In genomic region chr22:35892192-35892591, GRCh38 we compare ENCODE assay signal across 10 cellular contexts.
DNase-seq lines count a peak whose midpoint lies in the region; ATAC-seq, FAIRE-seq and TF ChIP-seq lines count a peak whose summit lies in the region.
"Had no signal": no experiment of that assay in that cellular context is flagged by ENCODE, and none has a peak within 500 bp of the region (broad histone marks: within the 10 kb centered on the region; RNA-seq: fewer than 3 reads in every experiment).

No MANE protein-coding gene starts in this region.

- H3K9ac ChIP-seq in K562 (ENCODE audit: insufficient read depth in 1 of 2, low read depth in 2 of 2, low read length in 2 of 2), result no peak overlapping the region

- TF ChIP-seq EP300 in K562 (IDR thresholded peaks at IDR 0.05; ENCODE audit: low read length), result no peak

- no peak for TF ChIP-seq POLR2A in K562 (conservative IDR thresholded peaks at IDR 0.05)

- H3K27ac Mint-ChIP-seq in HFFc6, result peak overlapping the region; percentile 68
- H3K27ac Mint-ChIP-seq: activated naive CD8-positive, alpha-beta T cell treated with anti-CD3 and anti-CD28 coated beads for 36 hours had no signal

- in situ Hi-C loops in K562 (cut with MboI), result no loop called here

- peaks cover 81% of the 10 kb centered on the region for H3K4me1 Mint-ChIP-seq in HFFc6 (ENCODE audit: low read depth)
- H3K4me1 Mint-ChIP-seq: activated naive CD8-positive, alpha-beta T cell treated with anti-CD3 and anti-CD28 coated beads for 36 hours had no signal

- H3K4me1 ChIP-seq in K562 (replicated peaks in 1 of 2; ENCODE audit: control insufficient read depth in 2 of 2, insufficient read depth in 2 of 2, low read length in 2 of 2) (peaks cover 0 to 8% of the 10 kb centered on the region in 2 experiments; a peak in 3 of 5 replicates), right cardiac atrium (ENCODE audit: control insufficient read depth, insufficient read depth, low read length) (peaks cover 10% of the 10 kb centered on the region)

- H3K9me3 ChIP-seq in K562 (replicated peaks; ENCODE audit: control insufficient read depth, insufficient read depth, low read depth, low read length), result no peaks in the 10 kb centered on the region
- H3K9me3 ChIP-seq in right cardiac atrium (ENCODE audit: control insufficient read depth, low read length), result no peaks in the 10 kb centered on the region

- H2AFZ ChIP-seq in K562 (ENCODE audit: low read depth, low read length), result no peak overlapping the region

- ATAC-seq in K562 (no peak), right cardiac atrium (peak in 1 of 2 donors; percentile 43), GM18907 (IDR thresholded peaks at IDR 0.05; ENCODE audit: unreplicated experiment) (no peak)

- TF ChIP-seq CTCF in HFFc6 (IDR thresholded peaks at IDR 0.05) (no peak), K562 (IDR thresholded peaks at IDR 0.05 in 2 of 3, conservative IDR thresholded peaks at IDR 0.05 in 1 of 3; ENCODE audit: insufficient read depth in 2 of 3, low read depth in 1 of 3, low read length in 3 of 3) (no peak)

- peaks cover 5% of the 10 kb centered on the region; the same call in 1 of the 2 replicates for H3K36me3 Mint-ChIP-seq in HFFc6 (ENCODE audit: low read depth)
- H3K36me3 Mint-ChIP-seq: activated naive CD8-positive, alpha-beta T cell treated with anti-CD3 and anti-CD28 coated beads for 36 hours had no signal

- TF ChIP-seq RAD21 in K562 (CRISPR knock-in tag; conservative IDR thresholded peaks at IDR 0.05 in 1 of 2, IDR thresholded peaks at IDR 0.05 in 1 of 2), result no peak

- H3K27ac ChIP-seq in K562 (ENCODE audit: extremely low read depth, low read depth, low read length) (no peak overlapping the region), right cardiac atrium (ENCODE audit: low read length) (peak overlapping the region; percentile 30)

- no peaks in the 10 kb centered on the region for H3K9me1 ChIP-seq in K562 (ENCODE audit: control insufficient read depth, insufficient read depth, low read length)

- no peaks in the 10 kb centered on the region; the same call in 1 of the 2 replicates for H3K27me3 Mint-ChIP-seq in HFFc6 (ENCODE audit: insufficient read depth)

- peak overlapping the region; percentile 46 for H3K4me3 Mint-ChIP-seq in HFFc6
- H3K4me3 Mint-ChIP-seq: activated naive CD8-positive, alpha-beta T cell treated with anti-CD3 and anti-CD28 coated beads for 36 hours had no signal

- CTCF ChIA-PET in K562 (lab: Yijun Ruan, JAX; ENCODE audit: low intra/inter-chr PET ratio), result no interaction called here

- no peak overlapping the region for H3K4me3 ChIP-seq in K562
- H3K4me3 ChIP-seq in right cardiac atrium (ENCODE audit: low read length), result peak overlapping the region; percentile 68

- DNase-seq in HFFc6 (peak; percentile 49), K562 (ENCODE audit: extremely low read depth in 1 of 4, low spot score in 3 of 4) (peak in 1 of 4 experiments; percentile 14), right cardiac atrium (no peak), superior temporal gyrus (ENCODE audit: extremely low spot score) (peak; percentile 66), NCI-H2107 (lab: John Stamatoyannopoulos, UW) (no peak), NCI-H2029 treated with DMSO at 0.1 percent for 48 hours (lab: John Stamatoyannopoulos, UW) (no peak)
- DNase-seq: activated CD8-positive, alpha-beta memory T cell treated with anti-CD3 and anti-CD28 coated beads for 24 hours; activated naive CD8-positive, alpha-beta T cell treated with anti-CD3 and anti-CD28 coated beads for 36 hours; NCI-H510A had no signal

- H3K27me3 ChIP-seq in K562 (ENCODE audit: control insufficient read depth in 2 of 2, insufficient read depth in 2 of 2, low read length in 2 of 2), result no peaks in the 10 kb centered on the region
- no peaks in the 10 kb centered on the region for H3K27me3 ChIP-seq in right cardiac atrium (ENCODE audit: control insufficient read depth, insufficient read depth)

- BruUV-seq in K562 (replicated peaks; lab: Mats Ljungman, UMichigan), result no TSS peak

- intact Hi-C loops in K562 (cut with micrococcal nuclease), result no loop called here
- intact Hi-C loops in right cardiac atrium (cut with DNase I), result loop anchor here in 1 of 4 donors (2.0 kb wide), 1 partner anchor 23 kb away; no protein-coding TSS in a partner anchor

- H3K9me3 Mint-ChIP-seq in HFFc6, result no peaks in the 10 kb centered on the region
- H3K9me3 Mint-ChIP-seq: activated naive CD8-positive, alpha-beta T cell treated with anti-CD3 and anti-CD28 coated beads for 36 hours had no signal

- WGBS in K562 (ENCODE audit: insufficient coverage, low coverage, missing lambda C conversion rate), result 9% methylated on average over 3 of the region's 4 CpGs
- WGBS in right cardiac atrium, result 17% methylated on average over 4 of the region's 4 CpGs

- FAIRE-seq in K562 (lab: Jason Lieb, UNC), result no peak

- POLR2A ChIA-PET in K562 (lab: Yijun Ruan, JAX), result interaction anchor here (0.6 to 1.5 kb wide), 2 partner anchors 20 to 137 kb away, joined by 3 read pairs; no protein-coding TSS in a partner anchor

- H3K79me2 ChIP-seq in K562 (ENCODE audit: control insufficient read depth, insufficient read depth, low read length), result no peaks in the 10 kb centered on the region; the same call in 2 of the 3 replicates

- H3K36me3 ChIP-seq in K562 (ENCODE audit: control insufficient read depth, insufficient read depth, low read length), result no peaks in the 10 kb centered on the region

- H4K20me1 ChIP-seq in K562 (replicated peaks; ENCODE audit: control insufficient read depth, insufficient read depth, low read length), result 0 out of 2 replicates have a peak, but pooled peaks cover 4% of the 10 kb centered on the region

- no peak overlapping the region for H3K4me2 ChIP-seq in K562 (ENCODE audit: insufficient read depth, low read length)

TF ChIP-seq in K562, 482 proteins besides CTCF, POLR2A, EP300 and RAD21 (continues in another document):
- TF ChIP-seq POLR2G (IDR thresholded peaks at IDR 0.05; ENCODE audit: low read depth, low read length) (no peak), E2F6 (IDR thresholded peaks at IDR 0.05; ENCODE audit: borderline replicate concordance in 1 of 2, extremely low read depth in 1 of 2, insufficient read depth in 1 of 2, insufficient read length in 1 of 2, low read depth in 1 of 2, low read length in 1 of 2, poor library complexity in 1 of 2, severe bottlenecking in 1 of 2) (no peak), ZNF584 (CRISPR knock-in tag; IDR thresholded peaks at IDR 0.05; ENCODE audit: low read depth) (no peak), BMI1 (IDR thresholded peaks at IDR 0.05; ENCODE audit: low read length) (no peak), HSF4 (CRISPR knock-in tag; IDR thresholded peaks at IDR 0.05; ENCODE audit: borderline replicate concordance) (no peak), PHF21A (IDR thresholded peaks at IDR 0.05; ENCODE audit: borderline replicate concordance, low read depth) (no peak), ZBED1 (IDR thresholded peaks at IDR 0.05) (no peak), EP400 (IDR thresholded peaks at IDR 0.05) (no peak)

Comparison
In these comparisons a context has a peak if more than half of its experiments do, and no peak if none do; other contexts are left out.
1. DNase-seq: peak in HFFc6 (single experiment) and superior temporal gyrus (single experiment); none in right cardiac atrium (0 of 3), NCI-H2107 (single experiment) and NCI-H2029 treated with DMSO at 0.1 percent for 48 hours (single experiment).